17 cellular contexts compared by ENCODE assay signal in the genomic region with DNA sequence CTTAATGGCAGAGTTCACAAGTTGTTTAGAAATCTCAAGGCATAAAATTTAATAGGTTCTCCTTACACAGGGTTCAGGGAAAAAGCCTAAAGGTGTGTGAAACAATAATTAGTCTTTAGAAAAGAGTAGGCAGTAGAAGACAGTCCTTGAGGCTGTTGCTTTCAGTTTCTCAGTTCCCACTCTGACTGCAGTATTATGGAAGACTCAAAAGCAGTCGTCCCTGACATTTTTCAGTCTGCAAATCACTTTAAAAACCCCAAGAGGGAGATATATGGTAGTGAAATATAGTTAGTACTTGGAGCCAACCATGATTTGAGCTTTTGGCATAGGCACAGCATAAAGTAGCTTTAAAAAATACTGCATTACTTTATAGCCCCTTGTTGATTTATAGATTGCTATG.
A peak's percentile ranks its signal among the peaks of the same experiment; 100 is the strongest.
DNase-seq lines count a peak whose midpoint lies in the region; ATAC-seq and TF ChIP-seq lines count a peak whose summit lies in the region.
"Had no signal": no experiment of that assay in that cellular context is flagged by ENCODE, and none has a peak within 500 bp of the region (broad histone marks: within the 10 kb centered on the region; RNA-seq: fewer than 3 reads in every experiment).

No MANE protein-coding gene starts in this region.

- intact Hi-C loops in testis (cut with DNase I; ENCODE audit: low total_unique reads): no loop called here

- DNase-seq in LHCN-M2 (ENCODE audit: low read depth): peak; percentile 37
- DNase-seq in adipocyte (ENCODE audit: low read depth): peak; percentile 15
- DNase-seq in myocyte (ENCODE audit: low read depth): peak; percentile 16
- no peak for DNase-seq in testis
- DNase-seq in AG08396 (ENCODE audit: low spot score): no peak
- DNase-seq: activated B cell treated with CpG ODN at 0.5 μM for 24 hours; activated CD8-positive, alpha-beta memory T cell treated with anti-CD3 and anti-CD28 coated beads, Interleukin-2, amount 10 ng/mL, durations not matched to agents 7 days and 5 days; activated effector memory CD4-positive, alpha-beta T cell treated with Interleukin-2 at 50 U/mL for 16 hours; anterior cingulate cortex; DMS153; KBM-7; NCI-H1436; NCI-H526 had no signal

- H3K9me3 ChIP-seq in adipocyte (ENCODE audit: control insufficient read depth, low read length): no peaks in the 10 kb centered on the region
- H3K9me3 ChIP-seq in testis: no peaks in the 10 kb centered on the region
- H3K9me3 ChIP-seq: BLaER1 treated with 17β-estradiol and CSF1 and Interleukin-3, amounts not matched to agents 10 nM and 100 nM had no signal

- H3K4me3 ChIP-seq in adipocyte (ENCODE audit: low read length) (no peak overlapping the region), testis (no peak overlapping the region)
- H3K4me3 ChIP-seq: BLaER1 treated with 17β-estradiol and CSF1 and Interleukin-3, amounts not matched to agents 10 nM and 100 nM had no signal

- no peaks in the 10 kb centered on the region for H3K4me1 ChIP-seq in adipocyte (ENCODE audit: control insufficient read depth, insufficient read depth, low read length)
- H3K4me1 ChIP-seq in testis: no peaks in the 10 kb centered on the region
- H3K4me1 ChIP-seq: BLaER1 treated with 17β-estradiol and CSF1 and Interleukin-3, amounts not matched to agents 10 nM and 100 nM had no signal

- ATAC-seq in GM18502 (IDR thresholded peaks at IDR 0.05; ENCODE audit: poor library complexity, unreplicated experiment) (peak; percentile 53), HG02623 (IDR thresholded peaks at IDR 0.05; ENCODE audit: unreplicated experiment) (no peak)
- ATAC-seq: activated CD8-positive, alpha-beta memory T cell treated with anti-CD3 and anti-CD28 coated beads, Interleukin-2, amount 10 ng/mL, durations not matched to agents 7 days and 5 days; sciatic nerve had no signal

- H3K27me3 ChIP-seq in adipocyte (replicated peaks; ENCODE audit: control insufficient read depth, insufficient read depth, low read length) (no peaks in the 10 kb centered on the region), testis (no peaks in the 10 kb centered on the region)
- H3K27me3 ChIP-seq: BLaER1 treated with 17β-estradiol and CSF1 and Interleukin-3, amounts not matched to agents 10 nM and 100 nM had no signal

- no peak for TF ChIP-seq CTCF in testis (IDR thresholded peaks at IDR 0.05)

- no peak overlapping the region for H3K9ac ChIP-seq in adipocyte (ENCODE audit: low read length)
- H3K9ac ChIP-seq: BLaER1 treated with 17β-estradiol and CSF1 and Interleukin-3, amounts not matched to agents 10 nM and 100 nM had no signal

- no peak for TF ChIP-seq POLR2A in testis (IDR thresholded peaks at IDR 0.05)

- H3K36me3 ChIP-seq in adipocyte (ENCODE audit: control insufficient read depth, insufficient read depth, low read length, severe bottlenecking) (no peaks in the 10 kb centered on the region), testis (ENCODE audit: low read depth, missing control alignments) (no peaks in the 10 kb centered on the region)
- H3K36me3 ChIP-seq: BLaER1 treated with 17β-estradiol and CSF1 and Interleukin-3, amounts not matched to agents 10 nM and 100 nM had no signal

- WGBS in testis, 2 donors: 0 to 18% methylated on average over 1 of the region's 1 CpG

- no peak overlapping the region for H3K27ac ChIP-seq in testis
- H3K27ac ChIP-seq: BLaER1 treated with 17β-estradiol and CSF1 and Interleukin-3, amounts not matched to agents 10 nM and 100 nM had no signal

Comparison
In these comparisons a context has a peak if more than half of its experiments do, and no peak if none do; other contexts are left out.
1. DNase-seq: peak in LHCN-M2 (single experiment), adipocyte (single experiment) and myocyte (single experiment); none in testis (single experiment) and AG08396 (single experiment).